10 cellular contexts compared by ENCODE assay signal in the genomic region with DNA sequence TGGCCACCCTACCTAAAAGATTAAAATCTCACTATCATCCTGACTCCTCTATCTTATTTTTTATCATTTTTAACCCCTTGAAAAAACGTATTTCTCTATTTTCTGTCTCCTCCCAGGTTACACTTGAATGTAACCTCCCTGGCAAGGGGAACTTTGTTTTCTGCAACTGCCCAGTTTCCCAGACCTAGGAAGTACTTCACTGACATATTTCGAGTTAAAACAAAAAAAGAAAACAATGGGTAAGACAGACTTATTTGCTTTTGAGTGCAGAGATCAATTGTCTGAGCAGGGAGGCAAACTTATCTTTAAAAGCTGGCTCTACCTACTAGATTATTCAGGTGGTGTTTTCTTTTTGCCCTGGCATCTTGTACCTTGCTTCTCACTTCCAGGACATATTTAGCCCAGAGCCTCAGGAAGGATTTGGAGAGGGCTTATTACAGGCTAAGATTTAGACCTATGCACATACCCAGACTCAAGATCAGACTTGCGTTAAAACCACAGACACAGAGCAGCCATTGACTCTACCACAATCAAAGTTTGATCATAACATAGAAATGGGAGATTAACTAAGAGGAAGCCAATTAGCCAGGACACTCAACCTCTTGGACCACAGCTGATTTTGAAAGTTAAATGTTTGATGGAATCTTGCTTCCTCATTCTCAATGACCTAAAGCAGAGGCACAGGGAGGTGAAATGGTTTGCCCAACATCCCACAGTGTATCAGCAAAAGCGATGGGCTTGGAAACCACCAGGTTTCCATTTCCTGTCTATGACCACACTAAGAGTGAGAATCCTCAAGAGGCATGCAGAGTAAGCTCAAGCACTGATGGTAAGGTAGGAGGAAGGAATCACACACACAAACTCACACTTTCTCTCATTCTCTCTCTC.
DNase-seq lines count a peak whose midpoint lies in the region; ATAC-seq, FAIRE-seq and TF ChIP-seq lines count a peak whose summit lies in the region.
"Had no signal": no experiment of that assay in that cellular context is flagged by ENCODE, and none has a peak within 500 bp of the region (broad histone marks: within the 10 kb centered on the region; RNA-seq: fewer than 3 reads in every experiment).

No MANE protein-coding gene starts in this region.

- H3K9me3 ChIP-seq in GM12878 (replicated peaks; ENCODE audit: control insufficient read depth, insufficient read depth, low read length) (peaks cover 5% of the 10 kb centered on the region; the same call in 2 of the 3 replicates), esophagus squamous epithelium (peaks cover 0 to 4% (median 0%) of the 10 kb centered on the region in 3 donors)
- H3K9me3 ChIP-seq in CD8-positive, alpha-beta T cell (ENCODE audit: low read length), result no peaks in the 10 kb centered on the region

- TF ChIP-seq POLR2A in GM12878 (IDR thresholded peaks at IDR 0.05; ENCODE audit: low read depth, low read length) (no peak), esophagus squamous epithelium (IDR thresholded peaks at IDR 0.05) (no peak)

- H3K36me3 Mint-ChIP-seq in CD8-positive, alpha-beta T cell, result no peaks in the 10 kb centered on the region
- H3K36me3 Mint-ChIP-seq: activated naive CD4-positive, alpha-beta T cell treated with anti-CD3 and anti-CD28 coated beads, Interleukin-2, amount 50 U/mL, for 24 hours had no signal

- no peak overlapping the region for H3K9ac ChIP-seq in GM12878 (ENCODE audit: control insufficient read depth, insufficient read depth, low read length)

- no peaks in the 10 kb centered on the region for H4K20me1 ChIP-seq in GM12878 (ENCODE audit: control insufficient read depth, insufficient read depth)

- peaks cover 21% of the 10 kb centered on the region for H3K4me1 ChIP-seq in GM12878 (ENCODE audit: control insufficient read depth, insufficient read depth, low read length)
- H3K4me1 ChIP-seq in CD8-positive, alpha-beta T cell (ENCODE audit: insufficient read depth, low read length), result no peaks in the 10 kb centered on the region
- peaks cover 0 to 15% (median 0%) of the 10 kb centered on the region in 3 donors for H3K4me1 ChIP-seq in esophagus squamous epithelium

- no peak overlapping the region for H3K27ac Mint-ChIP-seq in CD8-positive, alpha-beta T cell
- H3K27ac Mint-ChIP-seq: activated naive CD4-positive, alpha-beta T cell treated with anti-CD3 and anti-CD28 coated beads, Interleukin-2, amount 50 U/mL, for 24 hours had no signal

- intact Hi-C loops in GM12878 (cut with micrococcal nuclease; ENCODE audit: unreplicated experiment), result loop anchor here (1.0 to 5.0 kb wide), 2 partner anchors 42 to 141 kb away; no protein-coding TSS in a partner anchor
- intact Hi-C loops in CD8-positive, alpha-beta T cell (cut with DNase I, micrococcal nuclease), result no loop called here
- intact Hi-C loops in esophagus squamous epithelium (cut with DNase I), result no loop called here

- H3K9me3 Mint-ChIP-seq in CD8-positive, alpha-beta T cell, result no peaks in the 10 kb centered on the region
- H3K9me3 Mint-ChIP-seq: activated naive CD4-positive, alpha-beta T cell treated with anti-CD3 and anti-CD28 coated beads, Interleukin-2, amount 50 U/mL, for 24 hours had no signal

- BruUV-seq in GM12878 (replicated peaks; lab: Mats Ljungman, UMichigan), result no TSS peak

- no peaks in the 10 kb centered on the region for H3K79me2 ChIP-seq in GM12878 (ENCODE audit: control insufficient read depth, insufficient read depth, low read length)

- in situ Hi-C loops in GM12878 (cut with MboI), result no loop called here

- TF ChIP-seq CTCF in GM12865 (IDR thresholded peaks at IDR 0.05; ENCODE audit: insufficient read depth, low read depth, low read length, missing control alignments) (no peak), GM20000 (IDR thresholded peaks at IDR 0.05; ENCODE audit: extremely low read depth, missing control alignments) (no peak), GM12878 (IDR thresholded peaks at IDR 0.05 in 2 of 3, conservative IDR thresholded peaks at IDR 0.05 in 1 of 3; ENCODE audit: control insufficient read depth in 2 of 3, extremely low read depth in 1 of 3, insufficient read depth in 1 of 3, low read depth in 3 of 3, low read length in 3 of 3) (no peak), esophagus squamous epithelium (IDR thresholded peaks at IDR 0.05) (no peak)
- TF ChIP-seq CTCF in CD8-positive, alpha-beta T cell (IDR thresholded peaks at IDR 0.05), result no peak

- H3K4me1 Mint-ChIP-seq in CD8-positive, alpha-beta T cell (ENCODE audit: low read depth), result peaks cover 8% of the 10 kb centered on the region
- H3K4me1 Mint-ChIP-seq: activated naive CD4-positive, alpha-beta T cell treated with anti-CD3 and anti-CD28 coated beads, Interleukin-2, amount 50 U/mL, for 24 hours had no signal

- H3K4me3 ChIP-seq in GM12865 (ENCODE audit: low read depth, low read length) (no peak overlapping the region), GM12878 (no peak overlapping the region), esophagus squamous epithelium (no peak overlapping the region)
- H3K4me3 ChIP-seq in CD8-positive, alpha-beta T cell (ENCODE audit: low read depth, low read length), result no peak overlapping the region

- FAIRE-seq in GM12878 (lab: Jason Lieb, UNC), result peak; percentile 49

- H3K36me3 ChIP-seq in GM12878 (ENCODE audit: control insufficient read depth in 2 of 2, insufficient read depth in 2 of 2, low read length in 1 of 2) (no peaks in the 10 kb centered on the region), esophagus squamous epithelium (no peaks in the 10 kb centered on the region)
- H3K36me3 ChIP-seq in CD8-positive, alpha-beta T cell (ENCODE audit: insufficient read depth, low read length), result no peaks in the 10 kb centered on the region

- 0% methylated on average over 4 of the region's 4 CpGs for WGBS in GM12878 (ENCODE audit: insufficient coverage, insufficient replicate concordance, low lambda C conversion rate, missing lambda C conversion rate)
- 28 to 47% methylated on average over 4 of the region's 4 CpGs for WGBS in esophagus squamous epithelium, 2 donors

- no peak overlapping the region for H3K27ac ChIP-seq in GM12878 (ENCODE audit: control insufficient read depth, insufficient read depth)
- H3K27ac ChIP-seq in CD8-positive, alpha-beta T cell (ENCODE audit: low read depth, low read length), result no peak overlapping the region
- H3K27ac ChIP-seq in esophagus squamous epithelium, result no peak overlapping the region

- peaks cover 3% of the 10 kb centered on the region for H3K27me3 Mint-ChIP-seq in CD8-positive, alpha-beta T cell (ENCODE audit: low read depth)

- TF ChIP-seq RAD21 in GM12878 (IDR thresholded peaks at IDR 0.05; ENCODE audit: insufficient read depth, low read depth, low read length), result no peak

- RAD21 ChIA-PET in GM12878 (lab: Charles Lee; ENCODE audit: unreplicated experiment), result no interaction called here

- H3K27me3 ChIP-seq in GM12878 (replicated peaks in 1 of 2; ENCODE audit: control insufficient read depth in 2 of 2, insufficient read depth in 2 of 2, low read length in 1 of 2) (no peaks in the 10 kb centered on the region), esophagus squamous epithelium (no peaks in the 10 kb centered on the region)
- H3K27me3 ChIP-seq in CD8-positive, alpha-beta T cell (ENCODE audit: insufficient read depth, low read length), result no peaks in the 10 kb centered on the region

- no peak overlapping the region for H2AFZ ChIP-seq in GM12878 (ENCODE audit: control insufficient read depth, low read depth, low read length)

- POLR2A ChIA-PET in GM12878 (lab: Charles Lee), result no interaction called here
- POLR2A ChIA-PET in CD8-positive, alpha-beta T cell (lab: Charles Lee), result no interaction called here

- peak overlapping the region; percentile 5; the same call in 1 of the 2 replicates for H3K4me2 ChIP-seq in GM12878 (ENCODE audit: control insufficient read depth, insufficient read depth)

- no peak overlapping the region for H3K4me3 Mint-ChIP-seq in CD8-positive, alpha-beta T cell
- H3K4me3 Mint-ChIP-seq: activated naive CD4-positive, alpha-beta T cell treated with anti-CD3 and anti-CD28 coated beads, Interleukin-2, amount 50 U/mL, for 24 hours had no signal

- SMC1A ChIA-PET in GM12878 (lab: Charles Lee; ENCODE audit: uncharacterized antibody, unreplicated experiment), result interaction anchor here (1.0 kb wide), 1 partner anchor 83 kb away, joined by 3 read pairs; no protein-coding TSS in a partner anchor

- CTCF ChIA-PET in GM12878 (lab: Yijun Ruan, JAX), result interaction anchor here (0.8 to 1.7 kb wide), 2 partner anchors 20 to 168 kb away, joined by 3 to 4 read pairs; no protein-coding TSS in a partner anchor
- CTCF ChIA-PET in CD8-positive, alpha-beta T cell (lab: Charles Lee), result no interaction called here

- ATAC-seq in HG03280 (IDR thresholded peaks at IDR 0.05; ENCODE audit: unreplicated experiment) (peak; percentile 86), GM12878 (peak; percentile 97), SK-N-SH treated with all-trans-retinoic acid at 6 μM for 48 hours (no peak)
- no peak for ATAC-seq in CD8-positive, alpha-beta T cell

- peak; percentile 88 for DNase-seq in GM12865 (ENCODE audit: low read depth)
- DNase-seq in GM20000 (ENCODE audit: low spot score), result peak; percentile 26
- peak; percentile 78 for DNase-seq in GM12878 (ENCODE audit: low read depth, low spot score)
- no peak for DNase-seq in CD8-positive, alpha-beta T cell
- DNase-seq in cerebellum (ENCODE audit: low spot score), result no peak
- no peak for DNase-seq in esophagus squamous epithelium (lab: John Stamatoyannopoulos, UW)
- DNase-seq: NCI-H526 had no signal

- peak; percentile 58 to 63; a peak in 2 of 4 replicates for TF ChIP-seq EP300 in GM12878 (IDR thresholded peaks at IDR 0.05; ENCODE audit: borderline replicate concordance in 1 of 2, control insufficient read depth in 1 of 2, low read depth in 2 of 2, low read length in 2 of 2)

TF ChIP-seq in GM12878, 131 proteins besides CTCF, POLR2A, EP300 and RAD21 (continues in another document):
- no peak for TF ChIP-seq CEBPB (IDR thresholded peaks at IDR 0.05; ENCODE audit: borderline replicate concordance in 1 of 2, low read depth in 2 of 2, low read length in 2 of 2)
- TF ChIP-seq JUND (IDR thresholded peaks at IDR 0.05; ENCODE audit: low read depth, low read length), result no peak
- 0 out of 2 replicates have a peak, but pooled peaks have one; percentile 46 for TF ChIP-seq CBFB (IDR thresholded peaks at IDR 0.05; ENCODE audit: low read depth)
- no peak for TF ChIP-seq RB1 (IDR thresholded peaks at IDR 0.05; ENCODE audit: borderline replicate concordance)

TF ChIP-seq in SK-N-SH treated with all-trans-retinoic acid at 6 μM for 48 hours, 23 proteins besides CTCF, POLR2A, EP300 and RAD21 (continues in another document):
- no peak for TF ChIP-seq PPARA (CRISPR knock-in tag; IDR thresholded peaks at IDR 0.05; ENCODE audit: borderline replicate concordance)
- TF ChIP-seq ZNF8 (CRISPR knock-in tag; IDR thresholded peaks at IDR 0.05), result no peak
- TF ChIP-seq CSDC2 (CRISPR knock-in tag; IDR thresholded peaks at IDR 0.05), result no peak
- TF ChIP-seq TOX (CRISPR knock-in tag; IDR thresholded peaks at IDR 0.05; ENCODE audit: borderline replicate concordance), result no peak
- TF ChIP-seq SNAI2 (CRISPR knock-in tag; IDR thresholded peaks at IDR 0.05), result no peak
- no peak for TF ChIP-seq ZFP3 (CRISPR knock-in tag; IDR thresholded peaks at IDR 0.05)
- TF ChIP-seq ISL1 (CRISPR knock-in tag; IDR thresholded peaks at IDR 0.05), result no peak
- TF ChIP-seq BACH2 (CRISPR knock-in tag; IDR thresholded peaks at IDR 0.05; ENCODE audit: borderline replicate concordance), result no peak
- no peak for TF ChIP-seq TCF4 (CRISPR knock-in tag; IDR thresholded peaks at IDR 0.05; ENCODE audit: borderline replicate concordance)
- TF ChIP-seq ARNTL (CRISPR knock-in tag; IDR thresholded peaks at IDR 0.05; ENCODE audit: borderline replicate concordance, low read depth), result no peak

Comparison
In these comparisons a context has a peak if more than half of its experiments do, and no peak if none do; other contexts are left out.
1. DNase-seq: peak in GM12865 (single experiment), GM20000 (single experiment) and GM12878 (single experiment); none in CD8-positive, alpha-beta T cell (0 of 7), cerebellum (single experiment) and esophagus squamous epithelium (single experiment).
2. ATAC-seq: peak in HG03280 (single experiment) and GM12878 (single experiment); none in CD8-positive, alpha-beta T cell (single experiment) and SK-N-SH treated with all-trans-retinoic acid at 6 μM for 48 hours (single experiment).